8 cellular contexts compared by ENCODE assay signal in genomic region chr9:118170032-118170955, GRCh38.
DNase-seq lines count a peak whose midpoint lies in the region; ATAC-seq and TF ChIP-seq lines count a peak whose summit lies in the region.

No MANE protein-coding gene starts in this region.

- H2BK5ac ChIP-seq in mesendoderm (ENCODE audit: low read length): no peak overlapping the region

- no peak overlapping the region for H2BK120ac ChIP-seq in mesendoderm (ENCODE audit: low read depth, low read length)

- no peak overlapping the region for H4K8ac ChIP-seq in mesendoderm (ENCODE audit: low read depth, low read length)

- no peaks in the 10 kb centered on the region for H3K79me2 ChIP-seq in GM23338 (replicated peaks; ENCODE audit: insufficient read depth)
- H3K79me2 ChIP-seq in mesendoderm (ENCODE audit: control insufficient read depth, insufficient read depth, low read length): no peaks in the 10 kb centered on the region

- no peak overlapping the region for H3K18ac ChIP-seq in mesendoderm (ENCODE audit: low read length)

- H3K36me3 ChIP-seq in GM23338 (ENCODE audit: insufficient read depth) (no peaks in the 10 kb centered on the region), mesendoderm (ENCODE audit: control insufficient read depth, insufficient read depth, low read length) (no peaks in the 10 kb centered on the region), gastroesophageal sphincter (no peaks in the 10 kb centered on the region)

- peaks cover 3% of the 10 kb centered on the region; the same call in 1 of the 3 replicates for H3K4me1 Mint-ChIP-seq in GM23338

- no peak overlapping the region for H3K4ac ChIP-seq in mesendoderm (ENCODE audit: low read depth, low read length)

- no peak overlapping the region for H3K4me3 Mint-ChIP-seq in GM23338

- no peak overlapping the region for H2AK5ac ChIP-seq in mesendoderm (ENCODE audit: low read length)

- H3K27ac ChIP-seq in GM23338 (ENCODE audit: low read depth) (no peak overlapping the region), mesendoderm (ENCODE audit: low read depth, low read length) (no peak overlapping the region), gastroesophageal sphincter (no peak overlapping the region)

- H2BK15ac ChIP-seq in mesendoderm (replicated peaks; ENCODE audit: low read depth): no peak overlapping the region

- H3K9me3 Mint-ChIP-seq in GM23338: peaks cover 32% of the 10 kb centered on the region

- H3K9ac ChIP-seq in mesendoderm (ENCODE audit: low read length): no peak overlapping the region

- H2AFZ ChIP-seq in GM23338: peak overlapping the region; percentile 2; the same call in 1 of the 2 replicates

- no peak overlapping the region for H3K27ac Mint-ChIP-seq in GM23338

- no peak overlapping the region for H4K5ac ChIP-seq in mesendoderm (ENCODE audit: low read length)

- no peaks in the 10 kb centered on the region for H3F3A ChIP-seq in GM23338 (replicated peaks; ENCODE audit: low read depth)

- H3K4me3 ChIP-seq in AG09309 (ENCODE audit: control insufficient read depth, low read depth, low read length): no peak overlapping the region
- H3K4me3 ChIP-seq in GM23338: no peak overlapping the region
- H3K4me3 ChIP-seq in mesendoderm (ENCODE audit: low read length): no peak overlapping the region
- H3K4me3 ChIP-seq in gastroesophageal sphincter: no peak overlapping the region

- TF ChIP-seq POLR2A in gastroesophageal sphincter (IDR thresholded peaks at IDR 0.05): no peak

- H3K9me2 ChIP-seq in GM23338 (ENCODE audit: insufficient read depth): no peaks in the 10 kb centered on the region

- no peaks in the 10 kb centered on the region for H3K4me1 ChIP-seq in GM23338 (ENCODE audit: insufficient read depth)
- no peaks in the 10 kb centered on the region for H3K4me1 ChIP-seq in mesendoderm (ENCODE audit: control insufficient read depth, low read depth, low read length)
- H3K4me1 ChIP-seq in gastroesophageal sphincter: no peaks in the 10 kb centered on the region

- no peaks in the 10 kb centered on the region for H4K20me1 ChIP-seq in GM23338 (replicated peaks; ENCODE audit: insufficient read depth)

- no peaks in the 10 kb centered on the region for H3K36me3 Mint-ChIP-seq in GM23338 (ENCODE audit: low read depth)

- H3K27me3 ChIP-seq in GM23338 (ENCODE audit: insufficient read depth): no peaks in the 10 kb centered on the region
- H3K27me3 ChIP-seq in mesendoderm (ENCODE audit: insufficient read depth, low read length, poor library complexity): no peaks in the 10 kb centered on the region
- H3K27me3 ChIP-seq in gastroesophageal sphincter: no peaks in the 10 kb centered on the region

- no CpG with 5 or more reads among the region's 6 CpGs for WGBS in mesendoderm (ENCODE audit: extremely low coverage, insufficient coverage, low lambda C conversion rate)
- WGBS in gastroesophageal sphincter (ENCODE audit: low coverage in 1 of 2), 2 donors: 21 to 31% methylated on average over 3 to 6 of the region's 6 CpGs

- ATAC-seq in GM23338 (peak; percentile 99), gastroesophageal sphincter (no peak)

- DNase-seq in AG09309 (ENCODE audit: low read depth) (no peak), GM23338 (ENCODE audit: low spot score) (peak; percentile 82), NCI-H446 (lab: John Stamatoyannopoulos, UW) (peak; percentile 5 to 64), cerebellar nuclear complex (lab: John Stamatoyannopoulos, UW) (peak; percentile 40 to 89), mesendoderm (peak; percentile 80)
- DNase-seq in activated CD4-positive, CD25-positive, alpha-beta regulatory T cell (lab: John Stamatoyannopoulos, UW): no peak
- DNase-seq in activated CD4-positive, alpha-beta T cell treated with anti-CD3 and anti-CD28 coated beads for 4 hours: no peak

- no peaks in the 10 kb centered on the region for H3K9me3 ChIP-seq in gastroesophageal sphincter

- no peak overlapping the region for H3K4me2 ChIP-seq in GM23338
- no peak overlapping the region for H3K4me2 ChIP-seq in mesendoderm (ENCODE audit: low read length)

- H3K23ac ChIP-seq in mesendoderm (ENCODE audit: low read length): no peak overlapping the region

- H3K27me3 Mint-ChIP-seq in GM23338 (ENCODE audit: insufficient read depth, low read depth, poor library complexity): no peaks in the 10 kb centered on the region

- no peak for TF ChIP-seq EP300 in gastroesophageal sphincter (IDR thresholded peaks at IDR 0.05)

- H3K79me1 ChIP-seq in mesendoderm (ENCODE audit: low read length): no peaks in the 10 kb centered on the region

- TF ChIP-seq CTCF in AG09309 (IDR thresholded peaks at IDR 0.05; ENCODE audit: control insufficient read depth, insufficient read depth, low read depth, low read length, missing control alignments) (peak; percentile 36), GM23338 (conservative IDR thresholded peaks at IDR 0.05; ENCODE audit: low read depth in 2 of 2) (peak; percentile 88 to 92), gastroesophageal sphincter (IDR thresholded peaks at IDR 0.05) (peak in 1 of 4 experiments; percentile 58)

- H3K56ac ChIP-seq in mesendoderm (ENCODE audit: low read length): no peak overlapping the region

TF ChIP-seq in GM23338, 12 proteins besides CTCF, POLR2A, EP300 and RAD21 (continues in another document):
- TF ChIP-seq ZNF331 (CRISPR knock-in tag; IDR thresholded peaks at IDR 0.05; ENCODE audit: low read depth) (no peak), REST (IDR thresholded peaks at IDR 0.05; ENCODE audit: unreplicated experiment) (no peak), EZH2phosphoT487 (IDR thresholded peaks at IDR 0.05; ENCODE audit: unreplicated experiment) (no peak)

Comparison
In these comparisons a context has a peak if more than half of its experiments do, and no peak if none do; other contexts are left out.
1. DNase-seq: peak in GM23338 (single experiment), NCI-H446 (2 of 2), cerebellar nuclear complex (2 of 2) and mesendoderm (single experiment); none in AG09309 (single experiment), activated CD4-positive, CD25-positive, alpha-beta regulatory T cell (0 of 4) and activated CD4-positive, alpha-beta T cell treated with anti-CD3 and anti-CD28 coated beads for 4 hours (0 of 2).